Comparison of ENCODE assay signal across 25 cellular contexts in genomic region chr3:158158969-158159368, GRCh38. TPM values are rescaled to one million over a fixed set of nuclear protein-coding genes. Genes with fewer than 3 reads are reported as not detected.
"Had no signal": no experiment of that assay in that cellular context is flagged by ENCODE, and none has a peak within 500 bp of the region (broad histone marks: within the 10 kb centered on the region; RNA-seq: fewer than 3 reads in every experiment).

No MANE protein-coding gene starts in this region.

- H3K27ac Mint-ChIP-seq: memory B cell; natural killer cell; stimulated activated effector memory CD8-positive, alpha-beta T cell treated with anti-CD3 and anti-CD28 coated beads, Interleukin-12 subunit alpha, Interleukin-12 subunit beta, amount 100 ng/mL, for 72 hours had no signal

- DNase-seq: dorsolateral prefrontal cortex; effector CD4-positive, alpha-beta T cell; gastrocnemius medialis; natural killer cell; pancreas; right lobe of liver; small intestine; stimulated activated CD4-positive, alpha-beta T cell treated with anti-CD3 and anti-CD28 coated beads, Interleukin-2, amount 100 ng/mL, for 24 hours; stimulated activated CD4-positive, alpha-beta T cell treated with anti-CD3 and anti-CD28 coated beads, Interleukin-4, amount 100 ng/mL, for 24 hours; stimulated activated naive CD4-positive, alpha-beta T cell treated with Interleukin-2 at 50 U/mL for 16 hours; upper lobe of left lung had no signal

- ATAC-seq: gastrocnemius medialis; left lobe of liver; natural killer cell; pancreas; right lobe of liver; stimulated activated effector memory CD8-positive, alpha-beta T cell treated with anti-CD3 and anti-CD28 coated beads, Interleukin-12 subunit alpha, Interleukin-12 subunit beta, amount 100 ng/mL, for 72 hours had no signal

- H3K36me3 ChIP-seq: esophagus muscularis mucosa, gastrocnemius medialis, neutrophil, pancreas, right lobe of liver, thoracic aorta, upper lobe of left lung had no signal

- H3K4me3 Mint-ChIP-seq: memory B cell; natural killer cell; stimulated activated effector memory CD8-positive, alpha-beta T cell treated with anti-CD3 and anti-CD28 coated beads, Interleukin-12 subunit alpha, Interleukin-12 subunit beta, amount 100 ng/mL, for 72 hours had no signal

- H3K4me1 ChIP-seq: esophagus muscularis mucosa, gastrocnemius medialis, pancreas, right lobe of liver, tibial nerve, upper lobe of left lung had no signal

- H3K4me1 Mint-ChIP-seq: stimulated activated effector memory CD8-positive, alpha-beta T cell treated with anti-CD3 and anti-CD28 coated beads, Interleukin-12 subunit alpha, Interleukin-12 subunit beta, amount 100 ng/mL, for 72 hours had no signal

- H3K27me3 ChIP-seq: dorsolateral prefrontal cortex, esophagus muscularis mucosa, gastrocnemius medialis, neutrophil, pancreas, right lobe of liver, tibial nerve, upper lobe of left lung had no signal

- H3K9me3 ChIP-seq: esophagus muscularis mucosa, gastrocnemius medialis, neutrophil, pancreas, right lobe of liver, thoracic aorta, tibial nerve, upper lobe of left lung had no signal

- H3K4me3 ChIP-seq: dorsolateral prefrontal cortex, esophagus muscularis mucosa, gastrocnemius medialis, lung, pancreas, right lobe of liver, thoracic aorta, tibial nerve, upper lobe of left lung had no signal

- H3K27me3 Mint-ChIP-seq: memory B cell had no signal

- H3K36me3 Mint-ChIP-seq: natural killer cell had no signal

- H3K9me3 Mint-ChIP-seq: memory B cell; natural killer cell; stimulated activated effector memory CD8-positive, alpha-beta T cell treated with anti-CD3 and anti-CD28 coated beads, Interleukin-12 subunit alpha, Interleukin-12 subunit beta, amount 100 ng/mL, for 72 hours had no signal

- H3K27ac ChIP-seq: dorsolateral prefrontal cortex, epithelial cell of prostate, esophagus muscularis mucosa, gastrocnemius medialis, neutrophil, pancreas, right lobe of liver, thoracic aorta, tibial nerve, upper lobe of left lung had no signal

RNA-seq across cellular contexts. Expression of gene SHOX2, which starts 52.7 kb away (rescaled TPM):
- total RNA-seq: fibroblast of villous mesenchyme, glomerular endothelial cell, left lobe of liver, liver, mononuclear cell, natural killer cell had no signal
- polyA plus RNA-seq: liver, neural cell had no signal
